In the genomic region with DNA sequence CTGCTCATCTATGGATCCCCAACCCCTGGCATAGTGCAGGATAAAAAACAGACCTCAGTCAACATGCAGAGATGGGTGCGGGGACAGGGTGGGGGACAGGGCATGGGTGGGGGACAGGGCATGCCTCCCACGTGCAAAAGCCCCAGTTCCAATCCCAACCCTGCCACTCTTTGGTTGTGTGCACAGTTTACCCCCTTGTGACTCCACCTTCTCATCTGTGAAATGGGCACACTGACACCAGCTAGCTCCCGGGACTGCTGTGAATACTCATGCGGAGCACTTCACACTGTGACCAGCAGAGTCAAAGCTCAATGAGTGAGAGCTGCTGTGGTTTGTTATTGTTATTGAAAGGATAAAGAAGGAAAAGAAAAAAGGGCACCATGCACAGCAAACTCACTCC, we compare ENCODE assay signal across 1 cellular context.
TF ChIP-seq lines count a peak whose summit lies in the region.

No MANE protein-coding gene starts in this region.

TF ChIP-seq in WTC11, 78 proteins besides CTCF, POLR2A, EP300 and RAD21 (continued from another document):
- TF ChIP-seq, protein P1, sequence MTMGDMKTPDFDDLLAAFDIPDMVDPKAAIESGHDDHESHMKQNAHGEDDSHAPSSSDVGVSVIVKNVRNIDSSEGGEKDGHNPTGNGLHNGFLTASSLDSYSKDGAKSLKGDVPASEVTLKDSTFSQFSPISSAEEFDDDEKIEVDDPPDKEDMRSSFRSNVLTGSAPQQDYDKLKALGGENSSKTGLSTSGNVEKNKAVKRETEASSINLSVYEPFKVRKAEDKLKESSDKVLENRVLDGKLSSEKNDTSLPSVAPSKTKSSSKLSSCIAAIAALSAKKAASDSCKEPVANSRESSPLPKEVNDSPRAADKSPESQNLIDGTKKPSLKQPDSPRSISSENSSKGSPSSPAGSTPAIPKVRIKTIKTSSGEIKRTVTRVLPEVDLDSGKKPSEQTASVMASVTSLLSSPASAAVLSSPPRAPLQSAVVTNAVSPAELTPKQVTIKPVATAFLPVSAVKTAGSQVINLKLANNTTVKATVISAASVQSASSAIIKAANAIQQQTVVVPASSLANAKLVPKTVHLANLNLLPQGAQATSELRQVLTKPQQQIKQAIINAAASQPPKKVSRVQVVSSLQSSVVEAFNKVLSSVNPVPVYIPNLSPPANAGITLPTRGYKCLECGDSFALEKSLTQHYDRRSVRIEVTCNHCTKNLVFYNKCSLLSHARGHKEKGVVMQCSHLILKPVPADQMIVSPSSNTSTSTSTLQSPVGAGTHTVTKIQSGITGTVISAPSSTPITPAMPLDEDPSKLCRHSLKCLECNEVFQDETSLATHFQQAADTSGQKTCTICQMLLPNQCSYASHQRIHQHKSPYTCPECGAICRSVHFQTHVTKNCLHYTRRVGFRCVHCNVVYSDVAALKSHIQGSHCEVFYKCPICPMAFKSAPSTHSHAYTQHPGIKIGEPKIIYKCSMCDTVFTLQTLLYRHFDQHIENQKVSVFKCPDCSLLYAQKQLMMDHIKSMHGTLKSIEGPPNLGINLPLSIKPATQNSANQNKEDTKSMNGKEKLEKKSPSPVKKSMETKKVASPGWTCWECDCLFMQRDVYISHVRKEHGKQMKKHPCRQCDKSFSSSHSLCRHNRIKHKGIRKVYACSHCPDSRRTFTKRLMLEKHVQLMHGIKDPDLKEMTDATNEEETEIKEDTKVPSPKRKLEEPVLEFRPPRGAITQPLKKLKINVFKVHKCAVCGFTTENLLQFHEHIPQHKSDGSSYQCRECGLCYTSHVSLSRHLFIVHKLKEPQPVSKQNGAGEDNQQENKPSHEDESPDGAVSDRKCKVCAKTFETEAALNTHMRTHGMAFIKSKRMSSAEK (CRISPR knock-in tag; IDR thresholded peaks at IDR 0.05; ENCODE audit: borderline replicate concordance), result no peak
